In genomic region chr22:45876136-45877035, GRCh38 we compare ENCODE assay signal across 21 cellular contexts.
DNase-seq lines count a peak whose midpoint lies in the region; ATAC-seq and TF ChIP-seq lines count a peak whose summit lies in the region.
"Had no signal": no experiment of that assay in that cellular context is flagged by ENCODE, and none has a peak within 500 bp of the region (broad histone marks: within the 10 kb centered on the region; RNA-seq: fewer than 3 reads in every experiment).

No MANE protein-coding gene starts in this region.

- no peaks in the 10 kb centered on the region for H3K36me3 ChIP-seq in stomach
- no peaks in the 10 kb centered on the region for H3K36me3 ChIP-seq in effector memory CD4-positive, alpha-beta T cell (ENCODE audit: control insufficient read depth, insufficient read depth, low read length)
- H3K36me3 ChIP-seq: breast epithelium had no signal

- no peak for TF ChIP-seq POLR2A in stomach (IDR thresholded peaks at IDR 0.05)

- no peaks in the 10 kb centered on the region for H3K4me1 Mint-ChIP-seq in activated CD4-positive, alpha-beta memory T cell treated with anti-CD3 and anti-CD28 coated beads for 36 hours (ENCODE audit: low read depth)
- H3K4me1 Mint-ChIP-seq in activated CD4-positive, alpha-beta memory T cell treated with anti-CD3 and anti-CD28 coated beads, Interleukin-2, amount 10 ng/mL, durations not matched to agents 7 days and 5 days: no peaks in the 10 kb centered on the region

- peaks cover 29% of the 10 kb centered on the region for H3K27me3 Mint-ChIP-seq in activated CD4-positive, alpha-beta memory T cell treated with anti-CD3 and anti-CD28 coated beads for 36 hours
- peaks cover 51% of the 10 kb centered on the region for H3K27me3 Mint-ChIP-seq in activated CD4-positive, alpha-beta memory T cell treated with anti-CD3 and anti-CD28 coated beads, Interleukin-2, amount 10 ng/mL, durations not matched to agents 7 days and 5 days

- no peak for TF ChIP-seq EP300 in stomach (IDR thresholded peaks at IDR 0.05)

- peaks cover 0 to 14% (median 6%) of the 10 kb centered on the region in 4 donors for H3K4me1 ChIP-seq in stomach
- no peaks in the 10 kb centered on the region for H3K4me1 ChIP-seq in effector memory CD4-positive, alpha-beta T cell (ENCODE audit: control insufficient read depth, insufficient read depth, low read length, poor library complexity, severe bottlenecking)
- H3K4me1 ChIP-seq: breast epithelium, Caco-2, psoas muscle had no signal

- intact Hi-C loops in activated CD4-positive, alpha-beta memory T cell treated with anti-CD3 and anti-CD28 coated beads for 36 hours (cut with micrococcal nuclease): no loop called here
- intact Hi-C loops in stomach (cut with DNase I; ENCODE audit: low total_unique reads): no loop called here

- peaks cover 7% of the 10 kb centered on the region for H3K9me3 Mint-ChIP-seq in activated CD4-positive, alpha-beta memory T cell treated with anti-CD3 and anti-CD28 coated beads for 36 hours
- H3K9me3 Mint-ChIP-seq in activated CD4-positive, alpha-beta memory T cell treated with anti-CD3 and anti-CD28 coated beads, Interleukin-2, amount 10 ng/mL, durations not matched to agents 7 days and 5 days: no peaks in the 10 kb centered on the region

- no peak for TF ChIP-seq CTCF in stomach (IDR thresholded peaks at IDR 0.05)

- no peak for ATAC-seq in left lobe of liver
- ATAC-seq: mucosa of descending colon; psoas muscle; stimulated activated naive B cell treated with anti-CD40 and anti-IgM and Interleukin-4, amounts not matched to agents 10 μg/mL and 1 μg/mL and 100 μg/mL, for 72 hours had no signal

- H3K4me3 ChIP-seq in stomach: no peak overlapping the region
- no peak overlapping the region for H3K4me3 ChIP-seq in effector memory CD4-positive, alpha-beta T cell (ENCODE audit: insufficient read depth, low read depth, low read length, poor library complexity, severe bottlenecking)
- H3K4me3 ChIP-seq: breast epithelium, mucosa of descending colon, psoas muscle had no signal

- CTCF ChIA-PET in activated CD4-positive, alpha-beta memory T cell treated with anti-CD3 and anti-CD28 coated beads for 36 hours (lab: Charles Lee): no interaction called here
- CTCF ChIA-PET in activated CD4-positive, alpha-beta memory T cell treated with anti-CD3 and anti-CD28 coated beads, Interleukin-2, amount 10 ng/mL, durations not matched to agents 7 days and 5 days (lab: Charles Lee): no interaction called here

- H3K36me3 Mint-ChIP-seq in activated CD4-positive, alpha-beta memory T cell treated with anti-CD3 and anti-CD28 coated beads for 36 hours: no peaks in the 10 kb centered on the region
- H3K36me3 Mint-ChIP-seq in activated CD4-positive, alpha-beta memory T cell treated with anti-CD3 and anti-CD28 coated beads, Interleukin-2, amount 10 ng/mL, durations not matched to agents 7 days and 5 days (ENCODE audit: low read depth): no peaks in the 10 kb centered on the region

- H3K9me3 ChIP-seq in stomach: peaks cover 0 to 12% (median 6%) of the 10 kb centered on the region in 4 donors
- H3K9me3 ChIP-seq in effector memory CD4-positive, alpha-beta T cell (ENCODE audit: control insufficient read depth, low read length): no peaks in the 10 kb centered on the region
- H3K9me3 ChIP-seq: mucosa of descending colon had no signal

- peak; percentile 7 for DNase-seq in activated CD4-positive, alpha-beta memory T cell treated with anti-CD3 and anti-CD28 coated beads for 36 hours
- no peak for DNase-seq in activated CD4-positive, alpha-beta memory T cell treated with anti-CD3 and anti-CD28 coated beads, Interleukin-2, amount 10 ng/mL, durations not matched to agents 7 days and 5 days
- DNase-seq in Daoy (ENCODE audit: low read depth) (peak; percentile 1), left lobe of liver (ENCODE audit: low spot score) (peak; percentile 41), stomach (peak; percentile 24), NCI-H146 treated with DMSO at 0.1 percent for 48 hours (lab: John Stamatoyannopoulos, UW; ENCODE audit: unreplicated experiment) (no peak), Ammon's horn (ENCODE audit: low spot score) (no peak)
- DNase-seq in effector memory CD4-positive, alpha-beta T cell: no peak
- DNase-seq: activated gamma-delta T cell treated with Interleukin-2 at 50 U/mL for 16 hours; amniotic stem cell; Caco-2; mucosa of descending colon; NCI-H146; NCI-H2227 treated with DMSO at 0.1 percent for 48 hours; NCI-H82; SIG-M5; small intestine; stimulated activated naive B cell treated with anti-CD40 and anti-IgM and Interleukin-4, amounts not matched to agents 10 μg/mL and 1 μg/mL and 100 μg/mL, for 72 hours had no signal

- H3K27ac Mint-ChIP-seq in activated CD4-positive, alpha-beta memory T cell treated with anti-CD3 and anti-CD28 coated beads for 36 hours: no peak overlapping the region
- H3K27ac Mint-ChIP-seq in activated CD4-positive, alpha-beta memory T cell treated with anti-CD3 and anti-CD28 coated beads, Interleukin-2, amount 10 ng/mL, durations not matched to agents 7 days and 5 days: no peak overlapping the region
- H3K27ac Mint-ChIP-seq: B cell; stimulated activated naive B cell treated with anti-CD40 and anti-IgM and Interleukin-4, amounts not matched to agents 10 μg/mL and 1 μg/mL and 100 μg/mL, for 72 hours had no signal

- 83 to 91% (median 85%) methylated on average over 21 to 26 of the region's 26 CpGs for WGBS in stomach, 5 donors

- no peak overlapping the region for H3K4me3 Mint-ChIP-seq in activated CD4-positive, alpha-beta memory T cell treated with anti-CD3 and anti-CD28 coated beads for 36 hours
- no peak overlapping the region for H3K4me3 Mint-ChIP-seq in activated CD4-positive, alpha-beta memory T cell treated with anti-CD3 and anti-CD28 coated beads, Interleukin-2, amount 10 ng/mL, durations not matched to agents 7 days and 5 days
- H3K4me3 Mint-ChIP-seq: B cell; stimulated activated naive B cell treated with anti-CD40 and anti-IgM and Interleukin-4, amounts not matched to agents 10 μg/mL and 1 μg/mL and 100 μg/mL, for 72 hours had no signal

- H3K27ac ChIP-seq in stomach: no peak overlapping the region
- no peak overlapping the region for H3K27ac ChIP-seq in effector memory CD4-positive, alpha-beta T cell (ENCODE audit: insufficient read depth, low read length, poor library complexity, severe bottlenecking)
- H3K27ac ChIP-seq: breast epithelium, psoas muscle had no signal

- H3K27me3 ChIP-seq in stomach: peaks cover 3 to 67% (median 39%) of the 10 kb centered on the region in 3 donors
- H3K27me3 ChIP-seq in effector memory CD4-positive, alpha-beta T cell (replicated peaks; ENCODE audit: control insufficient read depth, insufficient read depth, low read length, poor library complexity, severe bottlenecking): peaks cover 10% of the 10 kb centered on the region

- POLR2A ChIA-PET in activated CD4-positive, alpha-beta memory T cell treated with anti-CD3 and anti-CD28 coated beads for 36 hours (lab: Charles Lee): no interaction called here
- POLR2A ChIA-PET in activated CD4-positive, alpha-beta memory T cell treated with anti-CD3 and anti-CD28 coated beads, Interleukin-2, amount 10 ng/mL, durations not matched to agents 7 days and 5 days (lab: Charles Lee): no interaction called here

Comparison
In these comparisons a context has a peak if more than half of its experiments do, and no peak if none do; other contexts are left out.
1. DNase-seq: peak in activated CD4-positive, alpha-beta memory T cell treated with anti-CD3 and anti-CD28 coated beads for 36 hours (single experiment), Daoy (single experiment), left lobe of liver (single experiment) and stomach (single experiment); none in activated CD4-positive, alpha-beta memory T cell treated with anti-CD3 and anti-CD28 coated beads, Interleukin-2, amount 10 ng/mL, durations not matched to agents 7 days and 5 days (single experiment), NCI-H146 treated with DMSO at 0.1 percent for 48 hours (single experiment), effector memory CD4-positive, alpha-beta T cell (0 of 3) and Ammon's horn (single experiment).